ENCODE assay signal across 1 cellular context in the genomic region with DNA sequence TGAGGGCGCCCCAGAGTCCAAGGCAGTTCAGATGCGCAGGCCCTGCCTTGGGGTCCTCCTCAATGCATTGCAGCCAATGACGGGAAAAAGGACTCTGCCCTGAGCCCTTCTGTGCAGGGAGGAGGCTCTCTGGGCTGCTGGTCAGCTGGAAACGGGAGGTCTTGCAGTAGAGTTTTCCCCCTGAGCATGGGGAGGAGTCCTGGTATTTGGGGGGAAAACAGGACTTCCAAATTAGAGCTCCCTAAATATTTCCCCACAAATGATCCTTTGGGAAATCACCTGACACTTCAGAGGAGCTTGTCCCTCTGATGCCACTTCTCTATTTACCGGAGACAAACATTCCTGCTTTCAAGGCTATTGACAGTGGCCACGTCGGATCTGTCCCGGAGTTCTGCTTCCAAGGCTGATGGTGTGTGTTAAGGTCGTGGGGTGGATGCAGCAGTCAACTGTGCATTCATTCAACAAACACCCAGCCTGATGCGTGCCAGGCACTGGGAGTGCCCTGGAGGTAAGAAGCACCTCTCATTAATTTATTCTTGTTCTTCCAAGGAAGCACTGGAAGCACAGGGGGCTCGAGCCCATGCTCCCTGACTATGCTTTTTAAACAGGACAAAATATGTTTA.
A peak's percentile ranks its signal among the peaks of the same experiment; 100 is the strongest.
TF ChIP-seq lines count a peak whose summit lies in the region.

No MANE protein-coding gene starts in this region.

TF ChIP-seq in HepG2, 621 proteins besides CTCF, POLR2A, EP300 and RAD21 (continued from another document and continues in another):
- TF ChIP-seq MBD4 (IDR thresholded peaks at IDR 0.05; ENCODE audit: borderline replicate concordance, low read length), result peak; percentile 95
- TF ChIP-seq KDM3A (CRISPR knock-in tag; IDR thresholded peaks at IDR 0.05; ENCODE audit: low read depth), result peak; percentile 62; the same call in 1 of the 2 replicates
- TF ChIP-seq, protein P1, sequence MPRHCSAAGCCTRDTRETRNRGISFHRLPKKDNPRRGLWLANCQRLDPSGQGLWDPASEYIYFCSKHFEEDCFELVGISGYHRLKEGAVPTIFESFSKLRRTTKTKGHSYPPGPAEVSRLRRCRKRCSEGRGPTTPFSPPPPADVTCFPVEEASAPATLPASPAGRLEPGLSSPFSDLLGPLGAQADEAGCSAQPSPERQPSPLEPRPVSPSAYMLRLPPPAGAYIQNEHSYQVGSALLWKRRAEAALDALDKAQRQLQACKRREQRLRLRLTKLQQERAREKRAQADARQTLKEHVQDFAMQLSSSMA (CRISPR knock-in tag; IDR thresholded peaks at IDR 0.05), result no peak
- peak; percentile 71; the same call in 1 of the 2 replicates for TF ChIP-seq ZNF143 (CRISPR knock-in tag; IDR thresholded peaks at IDR 0.05)
- TF ChIP-seq, protein P2, sequence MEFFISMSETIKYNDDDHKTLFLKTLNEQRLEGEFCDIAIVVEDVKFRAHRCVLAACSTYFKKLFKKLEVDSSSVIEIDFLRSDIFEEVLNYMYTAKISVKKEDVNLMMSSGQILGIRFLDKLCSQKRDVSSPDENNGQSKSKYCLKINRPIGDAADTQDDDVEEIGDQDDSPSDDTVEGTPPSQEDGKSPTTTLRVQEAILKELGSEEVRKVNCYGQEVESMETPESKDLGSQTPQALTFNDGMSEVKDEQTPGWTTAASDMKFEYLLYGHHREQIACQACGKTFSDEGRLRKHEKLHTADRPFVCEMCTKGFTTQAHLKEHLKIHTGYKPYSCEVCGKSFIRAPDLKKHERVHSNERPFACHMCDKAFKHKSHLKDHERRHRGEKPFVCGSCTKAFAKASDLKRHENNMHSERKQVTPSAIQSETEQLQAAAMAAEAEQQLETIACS (CRISPR knock-in tag; IDR thresholded peaks at IDR 0.05), result no peak
- TF ChIP-seq, protein P3, sequence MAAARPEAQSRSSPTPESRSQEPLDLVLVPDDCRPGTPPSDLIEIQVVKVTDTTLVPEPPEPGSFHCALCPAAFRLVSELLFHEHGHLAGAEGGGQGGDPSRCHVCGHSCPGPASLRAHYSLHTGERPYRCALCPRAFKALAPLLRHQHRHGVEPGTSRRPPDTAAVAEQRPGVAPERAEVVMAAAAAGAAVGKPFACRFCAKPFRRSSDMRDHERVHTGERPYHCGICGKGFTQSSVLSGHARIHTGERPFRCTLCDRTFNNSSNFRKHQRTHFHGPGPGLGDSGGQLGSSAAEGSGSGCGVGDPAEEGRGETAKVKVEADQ (CRISPR knock-in tag; IDR thresholded peaks at IDR 0.05; ENCODE audit: borderline replicate concordance), result no peak
- TF ChIP-seq, protein P4, sequence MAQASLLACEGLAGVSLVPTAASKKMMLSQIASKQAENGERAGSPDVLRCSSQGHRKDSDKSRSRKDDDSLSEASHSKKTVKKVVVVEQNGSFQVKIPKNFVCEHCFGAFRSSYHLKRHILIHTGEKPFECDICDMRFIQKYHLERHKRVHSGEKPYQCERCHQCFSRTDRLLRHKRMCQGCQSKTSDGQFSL (CRISPR knock-in tag; IDR thresholded peaks at IDR 0.05), result 0 out of 2 replicates have a peak, but pooled peaks have one; percentile 56
- TF ChIP-seq ZNF777 (CRISPR knock-in tag; IDR thresholded peaks at IDR 0.05), result peak; percentile 85
- peak; percentile 94 for TF ChIP-seq ZKSCAN8 (CRISPR knock-in tag; IDR thresholded peaks at IDR 0.05; ENCODE audit: borderline replicate concordance)
- TF ChIP-seq, protein P5, sequence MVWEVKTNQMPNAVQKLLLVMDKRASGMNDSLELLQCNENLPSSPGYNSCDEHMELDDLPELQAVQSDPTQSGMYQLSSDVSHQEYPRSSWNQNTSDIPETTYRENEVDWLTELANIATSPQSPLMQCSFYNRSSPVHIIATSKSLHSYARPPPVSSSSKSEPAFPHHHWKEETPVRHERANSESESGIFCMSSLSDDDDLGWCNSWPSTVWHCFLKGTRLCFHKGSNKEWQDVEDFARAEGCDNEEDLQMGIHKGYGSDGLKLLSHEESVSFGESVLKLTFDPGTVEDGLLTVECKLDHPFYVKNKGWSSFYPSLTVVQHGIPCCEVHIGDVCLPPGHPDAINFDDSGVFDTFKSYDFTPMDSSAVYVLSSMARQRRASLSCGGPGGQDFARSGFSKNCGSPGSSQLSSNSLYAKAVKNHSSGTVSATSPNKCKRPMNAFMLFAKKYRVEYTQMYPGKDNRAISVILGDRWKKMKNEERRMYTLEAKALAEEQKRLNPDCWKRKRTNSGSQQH (CRISPR knock-in tag; IDR thresholded peaks at IDR 0.05; ENCODE audit: low read depth), result peak; percentile 88; the same call in 1 of the 2 replicates
- no peak for TF ChIP-seq ZNF713 (CRISPR knock-in tag; IDR thresholded peaks at IDR 0.05)
- TF ChIP-seq, protein P6, sequence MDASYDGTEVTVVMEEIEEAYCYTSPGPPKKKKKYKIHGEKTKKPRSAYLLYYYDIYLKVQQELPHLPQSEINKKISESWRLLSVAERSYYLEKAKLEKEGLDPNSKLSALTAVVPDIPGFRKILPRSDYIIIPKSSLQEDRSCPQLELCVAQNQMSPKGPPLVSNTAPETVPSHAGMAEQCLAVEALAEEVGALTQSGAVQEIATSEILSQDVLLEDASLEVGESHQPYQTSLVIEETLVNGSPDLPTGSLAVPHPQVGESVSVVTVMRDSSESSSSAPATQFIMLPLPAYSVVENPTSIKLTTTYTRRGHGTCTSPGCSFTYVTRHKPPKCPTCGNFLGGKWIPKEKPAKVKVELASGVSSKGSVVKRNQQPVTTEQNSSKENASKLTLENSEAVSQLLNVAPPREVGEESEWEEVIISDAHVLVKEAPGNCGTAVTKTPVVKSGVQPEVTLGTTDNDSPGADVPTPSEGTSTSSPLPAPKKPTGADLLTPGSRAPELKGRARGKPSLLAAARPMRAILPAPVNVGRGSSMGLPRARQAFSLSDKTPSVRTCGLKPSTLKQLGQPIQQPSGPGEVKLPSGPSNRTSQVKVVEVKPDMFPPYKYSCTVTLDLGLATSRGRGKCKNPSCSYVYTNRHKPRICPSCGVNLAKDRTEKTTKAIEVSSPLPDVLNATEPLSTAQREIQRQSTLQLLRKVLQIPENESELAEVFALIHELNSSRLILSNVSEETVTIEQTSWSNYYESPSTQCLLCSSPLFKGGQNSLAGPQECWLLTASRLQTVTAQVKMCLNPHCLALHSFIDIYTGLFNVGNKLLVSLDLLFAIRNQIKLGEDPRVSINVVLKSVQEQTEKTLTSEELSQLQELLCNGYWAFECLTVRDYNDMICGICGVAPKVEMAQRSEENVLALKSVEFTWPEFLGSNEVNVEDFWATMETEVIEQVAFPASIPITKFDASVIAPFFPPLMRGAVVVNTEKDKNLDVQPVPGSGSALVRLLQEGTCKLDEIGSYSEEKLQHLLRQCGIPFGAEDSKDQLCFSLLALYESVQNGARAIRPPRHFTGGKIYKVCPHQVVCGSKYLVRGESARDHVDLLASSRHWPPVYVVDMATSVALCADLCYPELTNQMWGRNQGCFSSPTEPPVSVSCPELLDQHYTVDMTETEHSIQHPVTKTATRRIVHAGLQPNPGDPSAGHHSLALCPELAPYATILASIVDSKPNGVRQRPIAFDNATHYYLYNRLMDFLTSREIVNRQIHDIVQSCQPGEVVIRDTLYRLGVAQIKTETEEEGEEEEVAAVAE (CRISPR knock-in tag; IDR thresholded peaks at IDR 0.05; ENCODE audit: borderline replicate concordance), result peak; percentile 83; the same call in 1 of the 2 replicates
- TF ChIP-seq ZNF749 (CRISPR knock-in tag; IDR thresholded peaks at IDR 0.05; ENCODE audit: borderline replicate concordance), result peak; percentile 47; the same call in 1 of the 2 replicates
- TF ChIP-seq, protein P7, sequence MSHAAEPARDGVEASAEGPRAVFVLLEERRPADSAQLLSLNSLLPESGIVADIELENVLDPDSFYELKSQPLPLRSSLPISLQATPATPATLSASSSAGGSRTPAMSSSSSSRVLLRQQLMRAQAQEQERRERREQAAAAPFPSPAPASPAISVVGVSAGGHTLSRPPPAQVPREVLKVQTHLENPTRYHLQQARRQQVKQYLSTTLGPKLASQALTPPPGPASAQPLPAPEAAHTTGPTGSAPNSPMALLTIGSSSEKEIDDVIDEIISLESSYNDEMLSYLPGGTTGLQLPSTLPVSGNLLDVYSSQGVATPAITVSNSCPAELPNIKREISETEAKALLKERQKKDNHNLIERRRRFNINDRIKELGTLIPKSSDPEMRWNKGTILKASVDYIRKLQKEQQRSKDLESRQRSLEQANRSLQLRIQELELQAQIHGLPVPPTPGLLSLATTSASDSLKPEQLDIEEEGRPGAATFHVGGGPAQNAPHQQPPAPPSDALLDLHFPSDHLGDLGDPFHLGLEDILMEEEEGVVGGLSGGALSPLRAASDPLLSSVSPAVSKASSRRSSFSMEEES (CRISPR knock-in tag; IDR thresholded peaks at IDR 0.05), result peak; percentile 99
- TF ChIP-seq, protein P8, sequence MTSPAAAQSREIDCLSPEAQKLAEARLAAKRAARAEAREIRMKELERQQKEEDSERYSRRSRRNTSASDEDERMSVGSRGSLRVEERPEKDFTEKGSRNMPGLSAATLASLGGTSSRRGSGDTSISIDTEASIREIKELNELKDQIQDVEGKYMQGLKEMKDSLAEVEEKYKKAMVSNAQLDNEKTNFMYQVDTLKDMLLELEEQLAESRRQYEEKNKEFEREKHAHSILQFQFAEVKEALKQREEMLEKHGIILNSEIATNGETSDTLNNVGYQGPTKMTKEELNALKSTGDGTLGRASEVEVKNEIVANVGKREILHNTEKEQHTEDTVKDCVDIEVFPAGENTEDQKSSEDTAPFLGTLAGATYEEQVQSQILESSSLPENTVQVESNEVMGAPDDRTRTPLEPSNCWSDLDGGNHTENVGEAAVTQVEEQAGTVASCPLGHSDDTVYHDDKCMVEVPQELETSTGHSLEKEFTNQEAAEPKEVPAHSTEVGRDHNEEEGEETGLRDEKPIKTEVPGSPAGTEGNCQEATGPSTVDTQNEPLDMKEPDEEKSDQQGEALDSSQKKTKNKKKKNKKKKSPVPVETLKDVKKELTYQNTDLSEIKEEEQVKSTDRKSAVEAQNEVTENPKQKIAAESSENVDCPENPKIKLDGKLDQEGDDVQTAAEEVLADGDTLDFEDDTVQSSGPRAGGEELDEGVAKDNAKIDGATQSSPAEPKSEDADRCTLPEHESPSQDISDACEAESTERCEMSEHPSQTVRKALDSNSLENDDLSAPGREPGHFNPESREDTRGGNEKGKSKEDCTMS (CRISPR knock-in tag; conservative IDR thresholded peaks at IDR 0.05), result no peak
- TF ChIP-seq, protein P9, sequence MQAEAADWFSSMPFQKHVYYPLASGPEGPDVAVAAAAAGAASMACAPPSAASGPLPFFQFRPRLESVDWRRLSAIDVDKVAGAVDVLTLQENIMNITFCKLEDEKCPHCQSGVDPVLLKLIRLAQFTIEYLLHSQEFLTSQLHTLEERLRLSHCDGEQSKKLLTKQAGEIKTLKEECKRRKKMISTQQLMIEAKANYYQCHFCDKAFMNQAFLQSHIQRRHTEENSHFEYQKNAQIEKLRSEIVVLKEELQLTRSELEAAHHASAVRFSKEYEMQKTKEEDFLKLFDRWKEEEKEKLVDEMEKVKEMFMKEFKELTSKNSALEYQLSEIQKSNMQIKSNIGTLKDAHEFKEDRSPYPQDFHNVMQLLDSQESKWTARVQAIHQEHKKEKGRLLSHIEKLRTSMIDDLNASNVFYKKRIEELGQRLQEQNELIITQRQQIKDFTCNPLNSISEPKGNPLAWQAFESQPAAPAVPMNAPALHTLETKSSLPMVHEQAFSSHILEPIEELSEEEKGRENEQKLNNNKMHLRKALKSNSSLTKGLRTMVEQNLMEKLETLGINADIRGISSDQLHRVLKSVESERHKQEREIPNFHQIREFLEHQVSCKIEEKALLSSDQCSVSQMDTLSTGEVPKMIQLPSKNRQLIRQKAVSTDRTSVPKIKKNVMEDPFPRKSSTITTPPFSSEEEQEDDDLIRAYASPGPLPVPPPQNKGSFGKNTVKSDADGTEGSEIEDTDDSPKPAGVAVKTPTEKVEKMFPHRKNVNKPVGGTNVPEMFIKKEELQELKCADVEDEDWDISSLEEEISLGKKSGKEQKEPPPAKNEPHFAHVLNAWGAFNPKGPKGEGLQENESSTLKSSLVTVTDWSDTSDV (CRISPR knock-in tag; IDR thresholded peaks at IDR 0.05), result no peak
- no peak for TF ChIP-seq U2AF1 (optimal IDR thresholded peaks at IDR 0.05; ENCODE audit: low read depth, low read length)
- TF ChIP-seq PCBP2 (optimal IDR thresholded peaks at IDR 0.05; ENCODE audit: low read depth, low read length, poor library complexity, severe bottlenecking), result no peak
- TF ChIP-seq ZNF614 (CRISPR knock-in tag; IDR thresholded peaks at IDR 0.05; ENCODE audit: borderline replicate concordance), result peak; percentile 98
- no peak for TF ChIP-seq SRSF1 (optimal IDR thresholded peaks at IDR 0.05; ENCODE audit: low read depth, low read length)
- TF ChIP-seq ZNF816 (CRISPR knock-in tag; IDR thresholded peaks at IDR 0.05; ENCODE audit: borderline replicate concordance), result no peak
- TF ChIP-seq ESRRA (CRISPR knock-in tag; IDR thresholded peaks at IDR 0.05; ENCODE audit: low read depth), result peak; percentile 84; the same call in 1 of the 2 replicates
- TF ChIP-seq ONECUT2 (CRISPR knock-in tag; IDR thresholded peaks at IDR 0.05), result peak; percentile 80
- TF ChIP-seq NFRKB (IDR thresholded peaks at IDR 0.05), result no peak
- TF ChIP-seq ZNF7 (CRISPR knock-in tag; IDR thresholded peaks at IDR 0.05), result no peak
- TF ChIP-seq ZNF724P (CRISPR knock-in tag; IDR thresholded peaks at IDR 0.05; ENCODE audit: borderline replicate concordance), result 0 out of 2 replicates have a peak, but pooled peaks have one; percentile 61
- TF ChIP-seq, protein P10, sequence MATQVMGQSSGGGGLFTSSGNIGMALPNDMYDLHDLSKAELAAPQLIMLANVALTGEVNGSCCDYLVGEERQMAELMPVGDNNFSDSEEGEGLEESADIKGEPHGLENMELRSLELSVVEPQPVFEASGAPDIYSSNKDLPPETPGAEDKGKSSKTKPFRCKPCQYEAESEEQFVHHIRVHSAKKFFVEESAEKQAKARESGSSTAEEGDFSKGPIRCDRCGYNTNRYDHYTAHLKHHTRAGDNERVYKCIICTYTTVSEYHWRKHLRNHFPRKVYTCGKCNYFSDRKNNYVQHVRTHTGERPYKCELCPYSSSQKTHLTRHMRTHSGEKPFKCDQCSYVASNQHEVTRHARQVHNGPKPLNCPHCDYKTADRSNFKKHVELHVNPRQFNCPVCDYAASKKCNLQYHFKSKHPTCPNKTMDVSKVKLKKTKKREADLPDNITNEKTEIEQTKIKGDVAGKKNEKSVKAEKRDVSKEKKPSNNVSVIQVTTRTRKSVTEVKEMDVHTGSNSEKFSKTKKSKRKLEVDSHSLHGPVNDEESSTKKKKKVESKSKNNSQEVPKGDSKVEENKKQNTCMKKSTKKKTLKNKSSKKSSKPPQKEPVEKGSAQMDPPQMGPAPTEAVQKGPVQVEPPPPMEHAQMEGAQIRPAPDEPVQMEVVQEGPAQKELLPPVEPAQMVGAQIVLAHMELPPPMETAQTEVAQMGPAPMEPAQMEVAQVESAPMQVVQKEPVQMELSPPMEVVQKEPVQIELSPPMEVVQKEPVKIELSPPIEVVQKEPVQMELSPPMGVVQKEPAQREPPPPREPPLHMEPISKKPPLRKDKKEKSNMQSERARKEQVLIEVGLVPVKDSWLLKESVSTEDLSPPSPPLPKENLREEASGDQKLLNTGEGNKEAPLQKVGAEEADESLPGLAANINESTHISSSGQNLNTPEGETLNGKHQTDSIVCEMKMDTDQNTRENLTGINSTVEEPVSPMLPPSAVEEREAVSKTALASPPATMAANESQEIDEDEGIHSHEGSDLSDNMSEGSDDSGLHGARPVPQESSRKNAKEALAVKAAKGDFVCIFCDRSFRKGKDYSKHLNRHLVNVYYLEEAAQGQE (IDR thresholded peaks at IDR 0.05; ENCODE audit: borderline replicate concordance in 1 of 2, low read depth in 1 of 2, low read length in 2 of 2), result peak in 1 of 2 experiments; percentile 69; a peak in 1 of 4 replicates
